21 cellular contexts compared by ENCODE assay signal in the genomic region with DNA sequence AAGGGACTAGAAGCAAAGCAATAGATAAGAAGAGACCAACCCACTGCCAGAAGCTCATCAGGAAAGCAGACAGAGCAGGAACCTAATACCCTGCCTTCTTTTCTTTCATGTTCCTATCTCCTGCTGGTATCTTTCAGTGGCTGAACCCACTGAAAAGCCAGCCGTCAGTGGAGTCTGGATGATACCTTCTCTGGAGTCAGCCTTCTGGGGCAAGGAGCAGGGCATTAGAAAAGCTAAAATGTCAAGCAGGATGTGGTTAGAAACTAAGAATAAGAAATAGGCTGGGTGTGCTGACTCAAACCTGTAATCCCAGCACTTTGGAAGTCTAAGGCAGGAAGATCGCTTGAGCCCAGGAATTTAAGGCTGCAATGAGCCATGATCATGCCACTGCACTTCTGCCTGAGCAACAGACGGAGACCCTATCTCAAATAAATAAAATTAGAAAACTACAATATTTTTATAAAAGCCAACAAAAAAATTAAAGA.
DNase-seq lines count a peak whose midpoint lies in the region; ATAC-seq and TF ChIP-seq lines count a peak whose summit lies in the region.
"Had no signal": no experiment of that assay in that cellular context is flagged by ENCODE, and none has a peak within 500 bp of the region (broad histone marks: within the 10 kb centered on the region; RNA-seq: fewer than 3 reads in every experiment).

No MANE protein-coding gene starts in this region.

- peak overlapping the region; percentile 70 for H2AFZ ChIP-seq in neuronal stem cell (ENCODE audit: low read length)
- H2AFZ ChIP-seq: GM23248, PC-9 had no signal

- H3K79me1 ChIP-seq in neuronal stem cell (ENCODE audit: low read depth, low read length) = no peaks in the 10 kb centered on the region

- intact Hi-C loops in Right ventricle myocardium superior (cut with DNase I) = no loop called here

- no peaks in the 10 kb centered on the region for H3K9me3 ChIP-seq in cardiac muscle cell (ENCODE audit: low read depth)
- peaks cover 0 to 6% of the 10 kb centered on the region in 2 donors for H3K9me3 ChIP-seq in neuronal stem cell (replicated peaks in 1 of 2; ENCODE audit: control insufficient read depth in 2 of 2, insufficient read depth in 1 of 2, low read depth in 1 of 2, low read length in 2 of 2)
- H3K9me3 ChIP-seq: SJCRH30 had no signal

- no peaks in the 10 kb centered on the region for H3K27me3 ChIP-seq in cardiac muscle cell
- H3K27me3 ChIP-seq in neuronal stem cell (ENCODE audit: control insufficient read depth in 3 of 3, insufficient read depth in 3 of 3, low read depth in 1 of 3, low read length in 3 of 3) = no peaks in the 10 kb centered on the region
- H3K27me3 ChIP-seq: SJCRH30 had no signal

- no peaks in the 10 kb centered on the region for H3K4me1 ChIP-seq in cardiac muscle cell (ENCODE audit: low read depth)
- peaks cover 0 to 3% of the 10 kb centered on the region in 2 donors for H3K4me1 ChIP-seq in neuronal stem cell (ENCODE audit: control insufficient read depth in 2 of 2, insufficient read depth in 1 of 2, low read depth in 1 of 2, low read length in 2 of 2)
- H3K4me1 ChIP-seq: SJCRH30 had no signal

- H3K4ac ChIP-seq in neuronal stem cell (ENCODE audit: low read length) = no peak overlapping the region

- H2BK5ac ChIP-seq in neuronal stem cell (ENCODE audit: low read length) = no peak overlapping the region

- H2BK120ac ChIP-seq in neuronal stem cell (ENCODE audit: low read depth, low read length) = no peak overlapping the region

- ATAC-seq in Right ventricle myocardium superior (ENCODE audit: poor library complexity) (no peak), HG02763 (IDR thresholded peaks at IDR 0.05; ENCODE audit: unreplicated experiment) (no peak)

- no peak for TF ChIP-seq CTCF in cardiac muscle cell (IDR thresholded peaks at IDR 0.05; ENCODE audit: low read depth, low read length)
- no peak for TF ChIP-seq CTCF in epithelial cell of proximal tubule (conservative IDR thresholded peaks at IDR 0.05; ENCODE audit: low read depth, low read length)

- H4K8ac ChIP-seq in neuronal stem cell (ENCODE audit: low read depth, low read length) = no peak overlapping the region

- H2AK5ac ChIP-seq in neuronal stem cell (ENCODE audit: low read depth, low read length) = no peak overlapping the region

- H4K91ac ChIP-seq in neuronal stem cell (ENCODE audit: low read depth, low read length, poor library complexity) = no peak overlapping the region

- H3K4me3 ChIP-seq in cardiac muscle cell = no peak overlapping the region
- no peak overlapping the region for H3K4me3 ChIP-seq in epithelial cell of proximal tubule (ENCODE audit: low read depth, low read length)
- H3K4me3 ChIP-seq in neuronal stem cell (ENCODE audit: low read length in 2 of 2) = no peak overlapping the region
- H3K4me3 ChIP-seq: GM23248, PC-9, SJCRH30 had no signal

- H3K18ac ChIP-seq in neuronal stem cell (ENCODE audit: low read length) = no peak overlapping the region

- no peak overlapping the region for H3K4me2 ChIP-seq in neuronal stem cell (ENCODE audit: insufficient read depth, low read length, poor library complexity, severe bottlenecking)
- H3K4me2 ChIP-seq: PC-9 had no signal

- DNase-seq in cardiac muscle cell (ENCODE audit: low read depth in 1 of 2, low spot score in 1 of 2) (no peak), Right ventricle myocardium superior (no peak), epithelial cell of proximal tubule (ENCODE audit: low read depth) (peak; percentile 4), neuronal stem cell (ENCODE audit: low spot score) (no peak), GOT3 (lab: John Stamatoyannopoulos, UW) (no peak), dermis blood vessel endothelial cell (no peak)
- DNase-seq in activated CD4-positive, CD25-positive, alpha-beta regulatory T cell (lab: John Stamatoyannopoulos, UW) = no peak
- DNase-seq: 8988T, DMS 273 treated with DMSO at 0.1 percent for 48 hours, GDM1, GM23248, KG1, MV-4-11, NCI-H1417, NCI-H187, NCI-H226, NCI-H524, PC-9, SJCRH30 had no signal

- H3K23ac ChIP-seq in neuronal stem cell (ENCODE audit: low read depth, low read length, poor library complexity) = no peak overlapping the region

- H3K27ac ChIP-seq in cardiac muscle cell (peak overlapping the region; percentile 63), neuronal stem cell (replicated peaks; ENCODE audit: low read length) (no peak overlapping the region)
- H3K27ac ChIP-seq: GM23248, PC-9, RWPE1, SJCRH30 had no signal

- no peak overlapping the region for H3K14ac ChIP-seq in neuronal stem cell (ENCODE audit: low read length)

- H3K9ac ChIP-seq in neuronal stem cell (ENCODE audit: low read depth, low read length, poor library complexity) = no peak overlapping the region
- H3K9ac ChIP-seq: GM23248 had no signal

- WGBS in neuronal stem cell (ENCODE audit: extremely low coverage in 2 of 2, insufficient read length in 2 of 2, insufficient replicate concordance in 1 of 2), 2 donors = no CpG with 5 or more reads among the region's 3 CpGs

- no peak overlapping the region for H2BK15ac ChIP-seq in neuronal stem cell (ENCODE audit: low read length)

- H2BK12ac ChIP-seq in neuronal stem cell (ENCODE audit: low read length) = no peak overlapping the region

- H3K36me3 ChIP-seq in cardiac muscle cell = no peaks in the 10 kb centered on the region
- H3K36me3 ChIP-seq in neuronal stem cell (replicated peaks in 1 of 2; ENCODE audit: control insufficient read depth in 2 of 2, insufficient read depth in 2 of 2, low read length in 2 of 2) = no peaks in the 10 kb centered on the region
- H3K36me3 ChIP-seq: SJCRH30 had no signal
